In the genomic region with DNA sequence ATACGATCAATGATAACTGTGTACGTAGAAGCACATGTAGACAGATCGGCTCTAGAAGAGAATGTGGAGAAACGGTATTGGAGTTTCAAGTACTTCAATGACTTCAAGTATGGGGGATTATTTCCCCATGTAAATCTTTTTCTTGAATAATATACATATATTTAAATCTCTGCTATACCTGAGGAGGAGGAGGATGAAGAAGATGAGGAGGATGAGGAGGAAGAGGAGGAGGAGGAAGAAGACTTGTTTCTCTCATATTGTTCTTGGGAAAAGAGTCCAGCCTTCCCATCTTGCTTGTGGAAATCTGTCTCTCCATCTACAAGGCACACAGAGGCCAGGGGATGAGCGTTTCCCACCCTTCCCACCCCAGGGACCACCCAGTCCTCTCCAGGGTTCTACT, we compare ENCODE assay signal across 20 cellular contexts. TPM values are rescaled to one million over a fixed set of nuclear protein-coding genes. Genes with fewer than 3 reads are reported as not detected.
DNase-seq lines count a peak whose midpoint lies in the region; ATAC-seq and TF ChIP-seq lines count a peak whose summit lies in the region.
"Had no signal": no experiment of that assay in that cellular context is flagged by ENCODE, and none has a peak within 500 bp of the region (broad histone marks: within the 10 kb centered on the region; RNA-seq: fewer than 3 reads in every experiment).

No MANE protein-coding gene starts in this region.

- CTCF ChIA-PET in HEK293 (lab: Yijun Ruan, JAX) (interaction anchor here (0.6 to 0.9 kb wide), 3 partner anchors 32 to 190 kb away, joined by 3 to 6 read pairs (median 4); no protein-coding TSS in a partner anchor), OCI-LY7 (lab: Charles Lee; ENCODE audit: unreplicated experiment) (interaction anchor here (1.0 kb wide), 1 partner anchor 28 kb away, joined by 3 read pairs; no protein-coding TSS in a partner anchor)

- no TSS peak for BruUV-seq in OCI-LY7 (replicated peaks; lab: Mats Ljungman, UMichigan)

- peak overlapping the region; percentile 58; the same call in 1 of the 2 replicates for H2AFZ ChIP-seq in OCI-LY7 (ENCODE audit: low read length)
- H2AFZ ChIP-seq: GM23338 had no signal

- H3K4me2 ChIP-seq in OCI-LY7 (ENCODE audit: low read length): peak overlapping the region; percentile 63
- H3K4me2 ChIP-seq: GM23338 had no signal

- H3K4me1 ChIP-seq in HEK293 (ENCODE audit: control insufficient read depth, insufficient read depth, low read length): no peaks in the 10 kb centered on the region
- H3K4me1 ChIP-seq in OCI-LY7 (ENCODE audit: insufficient read depth, low read length, poor library complexity, severe bottlenecking): peaks cover 58% of the 10 kb centered on the region

- no peak overlapping the region for H3K27ac Mint-ChIP-seq in memory B cell
- H3K27ac Mint-ChIP-seq in activated T-cell treated with anti-CD3 and anti-CD28 coated beads, Interleukin-2, amount 50 U/mL, for 24 hours: no peak overlapping the region
- H3K27ac Mint-ChIP-seq: CD4-positive, CD25-positive, alpha-beta regulatory T cell; CD8-positive, alpha-beta T cell; GM23338; H9 had no signal

- H3K9me3 ChIP-seq in HEK293 (ENCODE audit: control insufficient read depth, insufficient read depth, low read depth, low read length): no peaks in the 10 kb centered on the region
- no peaks in the 10 kb centered on the region for H3K9me3 ChIP-seq in OCI-LY7 (ENCODE audit: low read length)
- H3K9me3 ChIP-seq: BLaER1 had no signal

- H3K27me3 Mint-ChIP-seq in memory B cell: peaks cover 2% of the 10 kb centered on the region
- H3K27me3 Mint-ChIP-seq in activated T-cell treated with anti-CD3 and anti-CD28 coated beads, Interleukin-2, amount 50 U/mL, for 24 hours: peaks cover 10% of the 10 kb centered on the region

- no peaks in the 10 kb centered on the region for H3K79me2 ChIP-seq in OCI-LY7 (ENCODE audit: insufficient read depth, low read depth, low read length)

- H3K36me3 Mint-ChIP-seq in memory B cell: no peaks in the 10 kb centered on the region
- H3K36me3 Mint-ChIP-seq in activated T-cell treated with anti-CD3 and anti-CD28 coated beads, Interleukin-2, amount 50 U/mL, for 24 hours (ENCODE audit: low read depth): no peaks in the 10 kb centered on the region
- H3K36me3 Mint-ChIP-seq: CD4-positive, CD25-positive, alpha-beta regulatory T cell; CD8-positive, alpha-beta T cell had no signal

- no peaks in the 10 kb centered on the region for H4K20me1 ChIP-seq in OCI-LY7 (ENCODE audit: insufficient read depth, low read length)
- H4K20me1 ChIP-seq: BLaER1 had no signal

- peak overlapping the region; percentile 15 for H3K4me3 Mint-ChIP-seq in memory B cell
- H3K4me3 Mint-ChIP-seq in activated T-cell treated with anti-CD3 and anti-CD28 coated beads, Interleukin-2, amount 50 U/mL, for 24 hours: no peak overlapping the region
- H3K4me3 Mint-ChIP-seq: CD4-positive, CD25-positive, alpha-beta regulatory T cell; CD8-positive, alpha-beta T cell; GM23338; H9; HFFc6 had no signal

- peaks cover 28% of the 10 kb centered on the region for H3K4me1 Mint-ChIP-seq in memory B cell
- H3K4me1 Mint-ChIP-seq in activated T-cell treated with anti-CD3 and anti-CD28 coated beads, Interleukin-2, amount 50 U/mL, for 24 hours (ENCODE audit: low read depth): peaks cover 10% of the 10 kb centered on the region
- H3K4me1 Mint-ChIP-seq: CD4-positive, CD25-positive, alpha-beta regulatory T cell had no signal

- DNase-seq in OCI-LY7 (ENCODE audit: low spot score) (no peak), memory B cell (ENCODE audit: low spot score in 2 of 2) (no peak), GM19238 (ENCODE audit: insufficient read length, low spot score) (no peak)
- DNase-seq in activated T-cell treated with anti-CD3 and anti-CD28 coated beads, Interleukin-2, amount 50 U/mL, for 24 hours: no peak
- DNase-seq: CD4-positive, CD25-positive, alpha-beta regulatory T cell; CD8-positive, alpha-beta T cell; DMS 273 treated with DMSO at 0.1 percent for 48 hours; DMS79; GF-D8; H9; HFFc6 had no signal

- H3K27ac ChIP-seq in HEK293 (ENCODE audit: extremely low read depth, low read depth, low read length) (no peak overlapping the region), OCI-LY7 (ENCODE audit: low read depth, low read length, poor library complexity, severe bottlenecking) (peak overlapping the region; percentile 86)
- H3K27ac ChIP-seq: BLaER1 had no signal

- intact Hi-C loops in OCI-LY7 (cut with micrococcal nuclease; ENCODE audit: unreplicated experiment): no loop called here

- H3K36me3 ChIP-seq in HEK293 (ENCODE audit: control insufficient read depth in 2 of 2, insufficient read depth in 1 of 2, low read length in 2 of 2): no peaks in the 10 kb centered on the region
- H3K36me3 ChIP-seq in OCI-LY7 (ENCODE audit: insufficient read depth, low read length): no peaks in the 10 kb centered on the region
- H3K36me3 ChIP-seq: BLaER1 had no signal

- H3K9me3 Mint-ChIP-seq in memory B cell: no peaks in the 10 kb centered on the region
- no peaks in the 10 kb centered on the region for H3K9me3 Mint-ChIP-seq in activated T-cell treated with anti-CD3 and anti-CD28 coated beads, Interleukin-2, amount 50 U/mL, for 24 hours
- H3K9me3 Mint-ChIP-seq: CD4-positive, CD25-positive, alpha-beta regulatory T cell; CD8-positive, alpha-beta T cell; GM23338; H9; HFFc6 had no signal

- no peaks in the 10 kb centered on the region for H3K9me2 ChIP-seq in OCI-LY7 (ENCODE audit: insufficient read depth, low read length)

- H3K4me3 ChIP-seq in HEK293 (ENCODE audit: low read depth, low read length) (no peak overlapping the region), OCI-LY7 (ENCODE audit: low read depth, low read length, poor library complexity, severe bottlenecking) (peak overlapping the region; percentile 38)
- H3K4me3 ChIP-seq: BLaER1, GM23338 had no signal

- no peak for ATAC-seq in memory B cell (ENCODE audit: low read depth)
- ATAC-seq in GM19035 (IDR thresholded peaks at IDR 0.05; ENCODE audit: unreplicated experiment): no peak
- ATAC-seq: CD8-positive, alpha-beta T cell; GM23338; HCT116 had no signal

- TF ChIP-seq CTCF in HEK293 (tag by site-specific recombination; IDR thresholded peaks at IDR 0.05) (no peak), OCI-LY7 (conservative IDR thresholded peaks at IDR 0.05; ENCODE audit: low read length) (no peak)

- POLR2A ChIA-PET in HEK293 (lab: Yijun Ruan, JAX): no interaction called here
- POLR2A ChIA-PET in OCI-LY7 (lab: Charles Lee): interaction anchor here (0.5 to 2.7 kb wide), 6 partner anchors 11 to 196 kb away, joined by 3 to 8 read pairs (median 4); partner anchors contain the start of genes RPL32 and TMEM40

TF ChIP-seq in HEK293, 187 proteins besides CTCF, POLR2A, EP300 and RAD21:
- TF ChIP-seq, protein P1, sequence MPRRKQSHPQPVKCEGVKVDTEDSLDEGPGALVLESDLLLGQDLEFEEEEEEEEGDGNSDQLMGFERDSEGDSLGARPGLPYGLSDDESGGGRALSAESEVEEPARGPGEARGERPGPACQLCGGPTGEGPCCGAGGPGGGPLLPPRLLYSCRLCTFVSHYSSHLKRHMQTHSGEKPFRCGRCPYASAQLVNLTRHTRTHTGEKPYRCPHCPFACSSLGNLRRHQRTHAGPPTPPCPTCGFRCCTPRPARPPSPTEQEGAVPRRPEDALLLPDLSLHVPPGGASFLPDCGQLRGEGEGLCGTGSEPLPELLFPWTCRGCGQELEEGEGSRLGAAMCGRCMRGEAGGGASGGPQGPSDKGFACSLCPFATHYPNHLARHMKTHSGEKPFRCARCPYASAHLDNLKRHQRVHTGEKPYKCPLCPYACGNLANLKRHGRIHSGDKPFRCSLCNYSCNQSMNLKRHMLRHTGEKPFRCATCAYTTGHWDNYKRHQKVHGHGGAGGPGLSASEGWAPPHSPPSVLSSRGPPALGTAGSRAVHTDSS (tag by site-specific recombination; IDR thresholded peaks at IDR 0.05): peak; percentile 92
- TF ChIP-seq OVOL3 (tag by site-specific recombination; IDR thresholded peaks at IDR 0.05): no peak
- no peak for TF ChIP-seq ZNF391 (tag by site-specific recombination; IDR thresholded peaks at IDR 0.05; ENCODE audit: borderline replicate concordance, low read depth)
- TF ChIP-seq ZBTB7A (tag by site-specific recombination; IDR thresholded peaks at IDR 0.05; ENCODE audit: low read depth): no peak
- TF ChIP-seq GLI4 (tag by site-specific recombination; IDR thresholded peaks at IDR 0.05): no peak

RNA-seq across cellular contexts. Expression of gene TMEM40, which starts 10.6 kb away (rescaled TPM):
- not detected in 2 replicates for total RNA-seq in OCI-LY7 (2014; rRNA removed; shearing (Covaris generic))
- total RNA-seq in OCI-LY7 (2022): not detected in 2 replicates
- total RNA-seq: A172; A673; CD8-positive, alpha-beta T cell; Daoy; G401; H9 had no signal

RNA-seq across cellular contexts. Expression of gene CAND2, which starts 48.0 kb away (rescaled TPM):
- 8.9 and 11.0 TPM in 2 replicates for total RNA-seq in OCI-LY7 (2014; rRNA removed; shearing (Covaris generic))
- total RNA-seq in OCI-LY7 (2022): 4.0 and 4.1 TPM in 2 replicates
